ENCODE assay signal across 1 cellular context in the genomic region with DNA sequence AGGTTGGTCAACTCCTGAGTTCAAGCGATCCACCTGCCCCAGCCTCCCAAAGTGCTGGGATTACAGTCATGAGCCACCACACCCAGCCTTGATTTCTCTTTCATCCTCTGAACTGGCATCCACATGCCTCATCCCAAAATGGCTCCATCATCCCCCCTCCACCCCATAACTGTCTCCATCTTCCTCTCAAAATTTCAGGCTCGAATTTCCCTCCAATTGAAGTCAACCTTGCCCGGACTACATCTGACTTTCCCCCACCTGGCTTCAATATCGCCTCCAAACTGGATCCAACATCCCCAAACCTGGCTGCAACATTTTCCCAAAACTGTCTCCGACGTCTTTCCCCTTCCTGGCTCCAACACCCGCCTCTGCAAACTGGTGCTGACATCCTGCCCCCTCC.
TF ChIP-seq lines count a peak whose summit lies in the region.

No MANE protein-coding gene starts in this region.

TF ChIP-seq in HepG2, 621 proteins besides CTCF, POLR2A, EP300 and RAD21:
- TF ChIP-seq POLR2G (IDR thresholded peaks at IDR 0.05; ENCODE audit: low read depth, low read length): no peak
- no peak for TF ChIP-seq AHDC1 (CRISPR knock-in tag; IDR thresholded peaks at IDR 0.05; ENCODE audit: borderline replicate concordance)
- no peak for TF ChIP-seq ZNF589 (CRISPR knock-in tag; conservative IDR thresholded peaks at IDR 0.05)
- TF ChIP-seq ZNF282 (IDR thresholded peaks at IDR 0.05; ENCODE audit: partially characterized antibody): no peak
- no peak for TF ChIP-seq MXD3 (CRISPR knock-in tag; IDR thresholded peaks at IDR 0.05)
- no peak for TF ChIP-seq ZNF512 (CRISPR knock-in tag; IDR thresholded peaks at IDR 0.05)
- TF ChIP-seq ATM (IDR thresholded peaks at IDR 0.05; ENCODE audit: borderline replicate concordance): no peak
- TF ChIP-seq ARNT (IDR thresholded peaks at IDR 0.05): no peak
- no peak for TF ChIP-seq ZNF253 (CRISPR knock-in tag; IDR thresholded peaks at IDR 0.05; ENCODE audit: borderline replicate concordance)
- no peak for TF ChIP-seq MYC (CRISPR knock-in tag; IDR thresholded peaks at IDR 0.05; ENCODE audit: borderline replicate concordance)
- no peak for TF ChIP-seq GFI1 (CRISPR knock-in tag; IDR thresholded peaks at IDR 0.05; ENCODE audit: borderline replicate concordance)
- no peak for TF ChIP-seq RCOR2 (CRISPR knock-in tag; IDR thresholded peaks at IDR 0.05)
